ENCODE assay signal across 8 cellular contexts in genomic region chr13:110137677-110138008, GRCh38.
DNase-seq lines count a peak whose midpoint lies in the region; ATAC-seq lines count a peak whose summit lies in the region.

No MANE protein-coding gene starts in this region.

- H3K27me3 ChIP-seq in HUES64 (ENCODE audit: insufficient read depth, low read length), result peaks cover 11% of the 10 kb centered on the region; the same call in 1 of the 2 replicates

- peaks cover 4 to 7% (median 6%) of the 10 kb centered on the region in 3 donors for H3K9me3 Mint-ChIP-seq in T-cell
- H3K9me3 Mint-ChIP-seq in naive B cell, result peaks cover 0 to 11% (median 4%) of the 10 kb centered on the region in 7 donors

- H3K36me3 ChIP-seq in HUES64 (ENCODE audit: insufficient read depth, low read length), result no peaks in the 10 kb centered on the region

- H3K27me3 Mint-ChIP-seq in T-cell (peaks cover 22 to 31% of the 10 kb centered on the region in 2 donors), naive B cell (peaks cover 4 to 46% (median 40%) of the 10 kb centered on the region in 3 donors)

- WGBS in HUES64, result under 1% methylated on average over 8 of the region's 8 CpGs

- peak; percentile 7 for DNase-seq in NCI-H2227 (lab: John Stamatoyannopoulos, UW; ENCODE audit: unreplicated experiment)
- DNase-seq in NCI-H2227 treated with DMSO at 0.1 percent for 48 hours (lab: John Stamatoyannopoulos, UW), result no peak
- peak in 2 of 34 experiments; percentile 6 to 8 for DNase-seq in T-cell
- DNase-seq in epithelial cell of prostate (ENCODE audit: low read depth, low spot score), result no peak
- peak; percentile 9 for DNase-seq in naive B cell
- DNase-seq in central memory CD4-positive, alpha-beta T cell, result no peak

- H3K27ac Mint-ChIP-seq in T-cell (no peak overlapping the region), naive B cell (peak overlapping the region in 1 of 6 donors; percentile 47)

- peak overlapping the region; percentile 36 for H3K27ac ChIP-seq in HUES64 (ENCODE audit: low read depth, low read length)
- peak overlapping the region; percentile 35 for H3K27ac ChIP-seq in epithelial cell of prostate

- POLR2A ChIA-PET in T-cell (lab: Charles Lee), result no interaction called here

- CTCF ChIA-PET in T-cell (lab: Charles Lee), result no interaction called here

- H3K9ac ChIP-seq in HUES64 (ENCODE audit: low read depth, low read length), result peak overlapping the region; percentile 59; the same call in 1 of the 2 replicates

- H3K4me1 Mint-ChIP-seq in T-cell, result peaks cover 8 to 14% (median 12%) of the 10 kb centered on the region in 3 donors
- H3K4me1 Mint-ChIP-seq in naive B cell, result peaks cover 4 to 12% (median 10%) of the 10 kb centered on the region in 3 donors

- H3K4me1 ChIP-seq in HUES64 (ENCODE audit: insufficient read depth, low read length), result peaks cover 39% of the 10 kb centered on the region

- peak overlapping the region; percentile 65 for H3K4me3 ChIP-seq in HUES64 (ENCODE audit: low read length)

- peaks cover under 1% of the 10 kb centered on the region; the same call in 1 of the 2 replicates for H3K9me3 ChIP-seq in HUES64 (ENCODE audit: insufficient read depth, low read depth, low read length)

- H3K36me3 Mint-ChIP-seq in T-cell (no peaks in the 10 kb centered on the region), naive B cell (peaks cover 1 to 6% of the 10 kb centered on the region in 2 donors)

- H3K4me3 Mint-ChIP-seq in T-cell, result peak overlapping the region; percentile 72 to 78 (median 77)
- peak overlapping the region; percentile 68 to 92 (median 84) for H3K4me3 Mint-ChIP-seq in naive B cell

- ATAC-seq in GM21576 (IDR thresholded peaks at IDR 0.05; ENCODE audit: unreplicated experiment), result peak; percentile 79
- peak; percentile 28 to 47 (median 36) for ATAC-seq in T-cell (replicated peaks in 1 of 4)
- peak; percentile 28 to 41 for ATAC-seq in naive B cell (ENCODE audit: low read depth in 2 of 2)

Comparison
In these comparisons a context has a peak if more than half of its experiments do, and no peak if none do; other contexts are left out.
1. DNase-seq: peak in NCI-H2227 (single experiment) and naive B cell (single experiment); none in NCI-H2227 treated with DMSO at 0.1 percent for 48 hours (single experiment), epithelial cell of prostate (single experiment) and central memory CD4-positive, alpha-beta T cell (single experiment).
2. Peak in every context shown above with its lines, with median percentiles within 50 percentile points of each other: ATAC-seq.